ENCODE assay signal across 1 cellular context in the genomic region with DNA sequence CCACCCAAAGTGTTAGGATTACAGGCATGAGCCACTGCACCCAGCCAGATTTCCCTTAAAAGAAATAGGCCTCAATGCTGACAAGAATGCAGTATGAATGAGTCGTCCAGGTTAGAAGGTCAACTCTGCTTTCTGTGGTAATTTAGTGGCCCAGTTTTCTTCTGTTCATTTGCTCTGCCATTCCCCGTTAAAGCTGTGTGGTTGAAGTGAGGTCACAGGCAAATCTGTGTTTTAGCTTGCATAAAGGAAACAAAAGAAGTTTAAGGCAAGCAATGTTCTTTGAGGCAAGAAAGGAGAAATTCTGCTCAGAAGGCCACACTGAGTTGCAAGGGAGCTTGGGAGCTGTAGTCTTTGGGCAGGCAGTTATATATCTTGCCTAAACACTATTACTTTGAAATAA.
TF ChIP-seq lines count a peak whose summit lies in the region.

No MANE protein-coding gene starts in this region.

TF ChIP-seq in GM12878, 131 proteins besides CTCF, POLR2A, EP300 and RAD21 (continued from another document):
- TF ChIP-seq, protein P1, sequence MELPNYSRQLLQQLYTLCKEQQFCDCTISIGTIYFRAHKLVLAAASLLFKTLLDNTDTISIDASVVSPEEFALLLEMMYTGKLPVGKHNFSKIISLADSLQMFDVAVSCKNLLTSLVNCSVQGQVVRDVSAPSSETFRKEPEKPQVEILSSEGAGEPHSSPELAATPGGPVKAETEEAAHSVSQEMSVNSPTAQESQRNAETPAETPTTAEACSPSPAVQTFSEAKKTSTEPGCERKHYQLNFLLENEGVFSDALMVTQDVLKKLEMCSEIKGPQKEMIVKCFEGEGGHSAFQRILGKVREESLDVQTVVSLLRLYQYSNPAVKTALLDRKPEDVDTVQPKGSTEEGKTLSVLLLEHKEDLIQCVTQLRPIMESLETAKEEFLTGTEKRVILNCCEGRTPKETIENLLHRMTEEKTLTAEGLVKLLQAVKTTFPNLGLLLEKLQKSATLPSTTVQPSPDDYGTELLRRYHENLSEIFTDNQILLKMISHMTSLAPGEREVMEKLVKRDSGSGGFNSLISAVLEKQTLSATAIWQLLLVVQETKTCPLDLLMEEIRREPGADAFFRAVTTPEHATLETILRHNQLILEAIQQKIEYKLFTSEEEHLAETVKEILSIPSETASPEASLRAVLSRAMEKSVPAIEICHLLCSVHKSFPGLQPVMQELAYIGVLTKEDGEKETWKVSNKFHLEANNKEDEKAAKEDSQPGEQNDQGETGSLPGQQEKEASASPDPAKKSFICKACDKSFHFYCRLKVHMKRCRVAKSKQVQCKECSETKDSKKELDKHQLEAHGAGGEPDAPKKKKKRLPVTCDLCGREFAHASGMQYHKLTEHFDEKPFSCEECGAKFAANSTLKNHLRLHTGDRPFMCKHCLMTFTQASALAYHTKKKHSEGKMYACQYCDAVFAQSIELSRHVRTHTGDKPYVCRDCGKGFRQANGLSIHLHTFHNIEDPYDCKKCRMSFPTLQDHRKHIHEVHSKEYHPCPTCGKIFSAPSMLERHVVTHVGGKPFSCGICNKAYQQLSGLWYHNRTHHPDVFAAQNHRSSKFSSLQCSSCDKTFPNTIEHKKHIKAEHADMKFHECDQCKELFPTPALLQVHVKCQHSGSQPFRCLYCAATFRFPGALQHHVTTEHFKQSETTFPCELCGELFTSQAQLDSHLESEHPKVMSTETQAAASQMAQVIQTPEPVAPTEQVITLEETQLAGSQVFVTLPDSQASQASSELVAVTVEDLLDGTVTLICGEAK (IDR thresholded peaks at IDR 0.05; ENCODE audit: borderline replicate concordance) = peak; percentile 23; the same call in 1 of the 2 replicates
- peak; percentile 80 for TF ChIP-seq RUNX3 (IDR thresholded peaks at IDR 0.05; ENCODE audit: low read length)
- TF ChIP-seq MXI1 (IDR thresholded peaks at IDR 0.05; ENCODE audit: low read depth, low read length) = 0 out of 2 replicates have a peak, but pooled peaks have one; percentile 21
- 0 out of 2 replicates have a peak, but pooled peaks have one; percentile 28 for TF ChIP-seq NBN (IDR thresholded peaks at IDR 0.05)
- no peak for TF ChIP-seq ZNF274 (IDR thresholded peaks at IDR 0.05; ENCODE audit: insufficient read depth, insufficient read length)
- peak; percentile 71 for TF ChIP-seq ATF7 (IDR thresholded peaks at IDR 0.05; ENCODE audit: low read depth)
- TF ChIP-seq, protein P2, sequence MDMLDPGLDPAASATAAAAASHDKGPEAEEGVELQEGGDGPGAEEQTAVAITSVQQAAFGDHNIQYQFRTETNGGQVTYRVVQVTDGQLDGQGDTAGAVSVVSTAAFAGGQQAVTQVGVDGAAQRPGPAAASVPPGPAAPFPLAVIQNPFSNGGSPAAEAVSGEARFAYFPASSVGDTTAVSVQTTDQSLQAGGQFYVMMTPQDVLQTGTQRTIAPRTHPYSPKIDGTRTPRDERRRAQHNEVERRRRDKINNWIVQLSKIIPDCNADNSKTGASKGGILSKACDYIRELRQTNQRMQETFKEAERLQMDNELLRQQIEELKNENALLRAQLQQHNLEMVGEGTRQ (IDR thresholded peaks at IDR 0.05; ENCODE audit: borderline replicate concordance, low read depth, low read length) = no peak
- TF ChIP-seq FOXK2 (IDR thresholded peaks at IDR 0.05) = no peak
- peak; percentile 77; the same call in 2 of the 3 replicates for TF ChIP-seq POU2F2 (IDR thresholded peaks at IDR 0.05; ENCODE audit: borderline replicate concordance, low read depth, low read length)
- TF ChIP-seq SIX5 (IDR thresholded peaks at IDR 0.05; ENCODE audit: low read depth, low read length, severe bottlenecking) = peak; percentile 58
- peak; percentile 35 to 42; a peak in 2 of 4 replicates for TF ChIP-seq IKZF2 (IDR thresholded peaks at IDR 0.05)
- 0 out of 2 replicates have a peak, but pooled peaks have one; percentile 32 for TF ChIP-seq CREB1 (IDR thresholded peaks at IDR 0.05; ENCODE audit: low read depth)
- 0 out of 4 replicates have a peak, but pooled peaks of 1 of the 2 experiments have one; percentile 13 for TF ChIP-seq BHLHE40 (IDR thresholded peaks at IDR 0.05; ENCODE audit: borderline replicate concordance in 1 of 2, low read depth in 2 of 2, low read length in 1 of 2)
- TF ChIP-seq KLF5 (IDR thresholded peaks at IDR 0.05; ENCODE audit: partially characterized antibody) = no peak
- TF ChIP-seq, protein P3, sequence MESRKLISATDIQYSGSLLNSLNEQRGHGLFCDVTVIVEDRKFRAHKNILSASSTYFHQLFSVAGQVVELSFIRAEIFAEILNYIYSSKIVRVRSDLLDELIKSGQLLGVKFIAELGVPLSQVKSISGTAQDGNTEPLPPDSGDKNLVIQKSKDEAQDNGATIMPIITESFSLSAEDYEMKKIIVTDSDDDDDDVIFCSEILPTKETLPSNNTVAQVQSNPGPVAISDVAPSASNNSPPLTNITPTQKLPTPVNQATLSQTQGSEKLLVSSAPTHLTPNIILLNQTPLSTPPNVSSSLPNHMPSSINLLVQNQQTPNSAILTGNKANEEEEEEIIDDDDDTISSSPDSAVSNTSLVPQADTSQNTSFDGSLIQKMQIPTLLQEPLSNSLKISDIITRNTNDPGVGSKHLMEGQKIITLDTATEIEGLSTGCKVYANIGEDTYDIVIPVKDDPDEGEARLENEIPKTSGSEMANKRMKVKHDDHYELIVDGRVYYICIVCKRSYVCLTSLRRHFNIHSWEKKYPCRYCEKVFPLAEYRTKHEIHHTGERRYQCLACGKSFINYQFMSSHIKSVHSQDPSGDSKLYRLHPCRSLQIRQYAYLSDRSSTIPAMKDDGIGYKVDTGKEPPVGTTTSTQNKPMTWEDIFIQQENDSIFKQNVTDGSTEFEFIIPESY (IDR thresholded peaks at IDR 0.05) = no peak
- TF ChIP-seq DPF2 (IDR thresholded peaks at IDR 0.05) = no peak
- TF ChIP-seq MTA2 (IDR thresholded peaks at IDR 0.05; ENCODE audit: low read depth) = peak; percentile 48; the same call in 1 of the 2 replicates
- peak; percentile 96 for TF ChIP-seq NR2F1 (conservative IDR thresholded peaks at IDR 0.05)
- TF ChIP-seq, protein P4, sequence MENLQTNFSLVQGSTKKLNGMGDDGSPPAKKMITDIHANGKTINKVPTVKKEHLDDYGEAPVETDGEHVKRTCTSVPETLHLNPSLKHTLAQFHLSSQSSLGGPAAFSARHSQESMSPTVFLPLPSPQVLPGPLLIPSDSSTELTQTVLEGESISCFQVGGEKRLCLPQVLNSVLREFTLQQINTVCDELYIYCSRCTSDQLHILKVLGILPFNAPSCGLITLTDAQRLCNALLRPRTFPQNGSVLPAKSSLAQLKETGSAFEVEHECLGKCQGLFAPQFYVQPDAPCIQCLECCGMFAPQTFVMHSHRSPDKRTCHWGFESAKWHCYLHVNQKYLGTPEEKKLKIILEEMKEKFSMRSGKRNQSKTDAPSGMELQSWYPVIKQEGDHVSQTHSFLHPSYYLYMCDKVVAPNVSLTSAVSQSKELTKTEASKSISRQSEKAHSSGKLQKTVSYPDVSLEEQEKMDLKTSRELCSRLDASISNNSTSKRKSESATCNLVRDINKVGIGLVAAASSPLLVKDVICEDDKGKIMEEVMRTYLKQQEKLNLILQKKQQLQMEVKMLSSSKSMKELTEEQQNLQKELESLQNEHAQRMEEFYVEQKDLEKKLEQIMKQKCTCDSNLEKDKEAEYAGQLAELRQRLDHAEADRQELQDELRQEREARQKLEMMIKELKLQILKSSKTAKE (IDR thresholded peaks at IDR 0.05; ENCODE audit: low read depth, poor library complexity, severe bottlenecking) = peak; percentile 48
